In genomic region chr7:22723171-22723601, GRCh38 we compare ENCODE assay signal across 10 cellular contexts. TPM values are rescaled to one million over a fixed set of nuclear protein-coding genes. Genes with fewer than 3 reads are reported as not detected.
DNase-seq lines count a peak whose midpoint lies in the region; ATAC-seq and TF ChIP-seq lines count a peak whose summit lies in the region.
"Had no signal": no experiment of that assay in that cellular context is flagged by ENCODE, and none has a peak within 500 bp of the region (broad histone marks: within the 10 kb centered on the region; RNA-seq: fewer than 3 reads in every experiment).

No MANE protein-coding gene starts in this region.

- H3K27ac ChIP-seq in OCI-LY7 (ENCODE audit: low read depth, low read length, poor library complexity, severe bottlenecking) (no peak overlapping the region), A673 (ENCODE audit: low read depth, low read length, poor library complexity, severe bottlenecking) (no peak overlapping the region)
- H3K27ac ChIP-seq: HL-60 had no signal

- TF ChIP-seq CTCF in Caco-2 (IDR thresholded peaks at IDR 0.05; ENCODE audit: insufficient read depth in 1 of 2, low read depth in 1 of 2, low read length in 1 of 2, severe bottlenecking in 1 of 2, unreplicated experiment in 1 of 2) (no peak), OCI-LY7 (conservative IDR thresholded peaks at IDR 0.05; ENCODE audit: low read length) (no peak), fibroblast of pulmonary artery (IDR thresholded peaks at IDR 0.05; ENCODE audit: low read length, missing control alignments) (no peak), A673 (conservative IDR thresholded peaks at IDR 0.05; ENCODE audit: low read depth, low read length) (no peak)

- POLR2A ChIA-PET in Caco-2 (lab: Charles Lee), result no interaction called here
- POLR2A ChIA-PET in OCI-LY7 (lab: Charles Lee), result interaction anchor here (0.6 to 2.2 kb wide), 10 partner anchors 9 to 163 kb away, joined by 3 to 9 read pairs (median 4); no protein-coding TSS in a partner anchor
- POLR2A ChIA-PET in A673 (lab: Charles Lee; ENCODE audit: low non-redundant PET), result interaction anchor here (0.7 kb wide), 1 partner anchor 83 kb away, joined by 3 read pairs; no protein-coding TSS in a partner anchor

- H3K27me3 Mint-ChIP-seq in Caco-2 (ENCODE audit: insufficient read depth, unreplicated experiment), result no peaks in the 10 kb centered on the region

- H3K79me2 ChIP-seq in OCI-LY7 (ENCODE audit: insufficient read depth, low read depth, low read length), result no peaks in the 10 kb centered on the region

- no peaks in the 10 kb centered on the region for H3K36me3 Mint-ChIP-seq in Caco-2 (ENCODE audit: insufficient read depth, unreplicated experiment)

- intact Hi-C loops in Caco-2 (cut with micrococcal nuclease; ENCODE audit: unreplicated experiment) (no loop called here), OCI-LY7 (cut with micrococcal nuclease; ENCODE audit: unreplicated experiment) (loop anchor here (10.0 kb wide), 1 partner anchor 618 kb away; no protein-coding TSS in a partner anchor), A673 (cut with micrococcal nuclease; ENCODE audit: unreplicated experiment) (no loop called here)

- H3K9me3 ChIP-seq in Caco-2, result no peaks in the 10 kb centered on the region
- H3K9me3 ChIP-seq in OCI-LY7 (ENCODE audit: low read length), result no peaks in the 10 kb centered on the region
- no peaks in the 10 kb centered on the region for H3K9me3 ChIP-seq in A673 (ENCODE audit: low read depth, low read length, poor library complexity, severe bottlenecking)

- no peak for ATAC-seq in HG03460 (IDR thresholded peaks at IDR 0.05; ENCODE audit: unreplicated experiment)

- BruUV-seq in Caco-2 (replicated peaks; lab: Mats Ljungman, UMichigan), result no TSS peak
- BruUV-seq in OCI-LY7 (replicated peaks; lab: Mats Ljungman, UMichigan), result no TSS peak
- no TSS peak for BruUV-seq in A673 (replicated peaks; lab: Mats Ljungman, UMichigan)

- peak overlapping the region; percentile 31 for H3K27ac Mint-ChIP-seq in Caco-2 (ENCODE audit: unreplicated experiment)
- H3K27ac Mint-ChIP-seq: activated CD4-positive, alpha-beta T cell treated with anti-CD3 and anti-CD28 coated beads, Interleukin-2, amount 10 ng/mL, durations not matched to agents 7 days and 5 days had no signal

- no peaks in the 10 kb centered on the region for H3K9me3 Mint-ChIP-seq in Caco-2 (ENCODE audit: unreplicated experiment)
- H3K9me3 Mint-ChIP-seq: activated CD4-positive, alpha-beta T cell treated with anti-CD3 and anti-CD28 coated beads, Interleukin-2, amount 10 ng/mL, durations not matched to agents 7 days and 5 days had no signal

- H3K36me3 ChIP-seq in Caco-2 (ENCODE audit: control insufficient read depth, insufficient read depth, low read length) (no peaks in the 10 kb centered on the region), OCI-LY7 (ENCODE audit: insufficient read depth, low read length) (no peaks in the 10 kb centered on the region), A673 (ENCODE audit: insufficient read depth, low read length, poor library complexity, severe bottlenecking) (no peaks in the 10 kb centered on the region)

- H3K4me1 ChIP-seq in Caco-2, result peaks cover 12% of the 10 kb centered on the region
- H3K4me1 ChIP-seq in OCI-LY7 (ENCODE audit: insufficient read depth, low read length, poor library complexity, severe bottlenecking), result peaks cover 3% of the 10 kb centered on the region
- peaks cover 18% of the 10 kb centered on the region for H3K4me1 ChIP-seq in A673 (ENCODE audit: insufficient read depth, low read length, poor library complexity, severe bottlenecking)

- H3K9me2 ChIP-seq in OCI-LY7 (ENCODE audit: insufficient read depth, low read length), result no peaks in the 10 kb centered on the region

- no peaks in the 10 kb centered on the region for H4K20me1 ChIP-seq in OCI-LY7 (ENCODE audit: insufficient read depth, low read length)

- H2AFZ ChIP-seq in OCI-LY7 (ENCODE audit: low read length), result peak overlapping the region; percentile 12; the same call in 1 of the 2 replicates

- no peak overlapping the region for H3K4me3 Mint-ChIP-seq in Caco-2 (ENCODE audit: unreplicated experiment)
- H3K4me3 Mint-ChIP-seq: activated CD4-positive, alpha-beta T cell treated with anti-CD3 and anti-CD28 coated beads, Interleukin-2, amount 10 ng/mL, durations not matched to agents 7 days and 5 days had no signal

- DNase-seq in Caco-2 (no peak), OCI-LY7 (ENCODE audit: low spot score) (no peak), fibroblast of pulmonary artery (ENCODE audit: low read depth) (peak; percentile 56), nucleus accumbens (lab: John Stamatoyannopoulos, UW) (peak in 33 of 56 donors; percentile 4 to 60 (median 30)), A673 (ENCODE audit: low spot score) (no peak), NCI-H82 (lab: John Stamatoyannopoulos, UW) (no peak), NCI-H187 treated with DMSO at 0.1 percent for 48 hours (lab: John Stamatoyannopoulos, UW) (no peak)
- DNase-seq: activated CD4-positive, alpha-beta T cell treated with anti-CD3 and anti-CD28 coated beads, Interleukin-2, amount 10 ng/mL, durations not matched to agents 7 days and 5 days had no signal

- peaks cover 8% of the 10 kb centered on the region for H3K4me1 Mint-ChIP-seq in Caco-2 (ENCODE audit: low read depth, unreplicated experiment)

- CTCF ChIA-PET in Caco-2 (lab: Charles Lee), result no interaction called here
- CTCF ChIA-PET in OCI-LY7 (lab: Charles Lee; ENCODE audit: unreplicated experiment), result interaction anchor here (2.8 kb wide), 1 partner anchor 162 kb away, joined by 15 read pairs; no protein-coding TSS in a partner anchor
- CTCF ChIA-PET in A673 (lab: Charles Lee), result interaction anchor here (0.6 kb wide), 1 partner anchor 873 kb away, joined by 5 read pairs; no protein-coding TSS in a partner anchor

- H3K4me2 ChIP-seq in OCI-LY7 (ENCODE audit: low read length), result no peak overlapping the region; the same call in 1 of the 2 replicates

- H3K27me3 ChIP-seq in Caco-2 (replicated peaks; ENCODE audit: control insufficient read depth, insufficient read depth, low read length) (no peaks in the 10 kb centered on the region), A673 (replicated peaks; ENCODE audit: insufficient read depth, low read depth, low read length, poor library complexity) (no peaks in the 10 kb centered on the region)

- no peak overlapping the region for H3K4me3 ChIP-seq in Caco-2 (ENCODE audit: low read depth, low read length)
- H3K4me3 ChIP-seq in OCI-LY7 (ENCODE audit: low read depth, low read length, poor library complexity, severe bottlenecking), result no peak overlapping the region
- H3K4me3 ChIP-seq in fibroblast of pulmonary artery (replicated peaks; ENCODE audit: low read depth, low read length), result no peak overlapping the region
- H3K4me3 ChIP-seq in A673 (ENCODE audit: low read depth, low read length, poor library complexity, severe bottlenecking), result no peak overlapping the region

RNA-seq across cellular contexts. Expression of gene IL6, which starts 3.8 kb away (rescaled TPM):
- total RNA-seq in Caco-2 (2022) (not detected in 2 replicates), OCI-LY7 (2022) (not detected in 2 replicates), A673 (2021) (not detected in 2 replicates)
- total RNA-seq in OCI-LY7 (2014; rRNA removed; shearing (Covaris generic)), result not detected in 2 replicates

Comparison
In these comparisons a context has a peak if more than half of its experiments do, and no peak if none do; other contexts are left out.
1. DNase-seq: peak in fibroblast of pulmonary artery (single experiment) and nucleus accumbens (33 of 56); none in Caco-2 (0 of 2), OCI-LY7 (single experiment), A673 (single experiment), NCI-H82 (single experiment) and NCI-H187 treated with DMSO at 0.1 percent for 48 hours (single experiment).